ENCODE assay signal across 8 cellular contexts in genomic region chr15:76931397-76932089, GRCh38. TPM values are rescaled to one million over a fixed set of nuclear protein-coding genes. Genes with fewer than 3 reads are reported as not detected.
DNase-seq lines count a peak whose midpoint lies in the region; ATAC-seq and TF ChIP-seq lines count a peak whose summit lies in the region.

Gene RCN2 (plus strand): TSS chr15:76931749. CDS start chr15:76931842, 93 bp downstream.

- no peak for TF ChIP-seq CTCF in colonic mucosa (IDR thresholded peaks at IDR 0.05)

- no peaks in the 10 kb centered on the region for H3K36me3 ChIP-seq in colonic mucosa

- H3K27ac ChIP-seq in colonic mucosa, result peak within 1 kb of the TSS; percentile 73
- H3K27ac ChIP-seq in layer of hippocampus (ENCODE audit: low read depth, low read length), result peak within 1 kb of the TSS; percentile 90

- peaks cover 13% of the 10 kb centered on the region for H3K27me3 Mint-ChIP-seq in activated CD4-positive, alpha-beta T cell treated with anti-CD3 and anti-CD28 coated beads, Interleukin-2, amount 10 ng/mL, durations not matched to agents 24 days and 14 days

- H3K9ac ChIP-seq in colonic mucosa (ENCODE audit: low read depth in 2 of 2, low read length in 2 of 2), result peak within 1 kb of the TSS; percentile 84 to 93

- H3K4me3 ChIP-seq in colonic mucosa, result peak within 1 kb of the TSS; percentile 72

- ATAC-seq in GM19351 (IDR thresholded peaks at IDR 0.05; ENCODE audit: unreplicated experiment) (peak; percentile 98), HG03520 (IDR thresholded peaks at IDR 0.05; ENCODE audit: unreplicated experiment) (peak; percentile 98)

- H3K9me3 ChIP-seq in colonic mucosa, result no peaks in the 10 kb centered on the region

- H3K27me3 ChIP-seq in colonic mucosa, result no peaks in the 10 kb centered on the region
- no peaks in the 10 kb centered on the region for H3K27me3 ChIP-seq in layer of hippocampus (ENCODE audit: control insufficient read depth, insufficient read depth, low read length)

- peaks cover 28% of the 10 kb centered on the region for H3K4me1 Mint-ChIP-seq in activated CD4-positive, alpha-beta T cell treated with anti-CD3 and anti-CD28 coated beads, Interleukin-2, amount 10 ng/mL, durations not matched to agents 24 days and 14 days

- intact Hi-C loops in activated CD4-positive, alpha-beta T cell treated with anti-CD3 and anti-CD28 coated beads, Interleukin-2, amount 10 ng/mL, durations not matched to agents 24 days and 14 days (cut with micrococcal nuclease), result loop anchor here (1.0 to 5.0 kb wide), 2 partner anchors 26 to 66 kb away; partner anchors contain the start of genes PSTPIP1 and SCAPER
- intact Hi-C loops in colonic mucosa (cut with DNase I), result no loop called here

- DNase-seq in C1 segment of cervical spinal cord (lab: John Stamatoyannopoulos, UW) (peak; percentile 44 to 96 (median 88)), NCI-H526 treated with DMSO at 0.1 percent for 48 hours (lab: John Stamatoyannopoulos, UW) (peak; percentile 87), colonic mucosa (peak; percentile 95)
- peak; percentile 98 for DNase-seq in activated CD4-positive, alpha-beta T cell treated with anti-CD3 and anti-CD28 coated beads, Interleukin-2, amount 10 ng/mL, durations not matched to agents 24 days and 14 days
- peak; percentile 72 to 94 (median 82) for DNase-seq in stimulated activated CD4-positive, alpha-beta T cell treated with anti-CD3 and anti-CD28 coated beads, Interleukin-1b, Interleukin-23, amount 100 ng/mL, for 24 hours (ENCODE audit: low read depth in 4 of 4, low spot score in 1 of 4)

- H3K36me3 Mint-ChIP-seq in activated CD4-positive, alpha-beta T cell treated with anti-CD3 and anti-CD28 coated beads, Interleukin-2, amount 10 ng/mL, durations not matched to agents 24 days and 14 days (ENCODE audit: low read depth), result peaks cover 21% of the 10 kb centered on the region

- peak within 1 kb of the TSS; percentile 77 for H3K27ac Mint-ChIP-seq in activated CD4-positive, alpha-beta T cell treated with anti-CD3 and anti-CD28 coated beads, Interleukin-2, amount 10 ng/mL, durations not matched to agents 24 days and 14 days

- H3K4me3 Mint-ChIP-seq in activated CD4-positive, alpha-beta T cell treated with anti-CD3 and anti-CD28 coated beads, Interleukin-2, amount 10 ng/mL, durations not matched to agents 24 days and 14 days, result peak within 1 kb of the TSS; percentile 81

- H3K9me3 Mint-ChIP-seq in activated CD4-positive, alpha-beta T cell treated with anti-CD3 and anti-CD28 coated beads, Interleukin-2, amount 10 ng/mL, durations not matched to agents 24 days and 14 days, result no peaks in the 10 kb centered on the region

- no peaks in the 10 kb centered on the region for H3K4me1 ChIP-seq in colonic mucosa

RNA-seq across cellular contexts. Expression of gene RCN2, which starts in this region (rescaled TPM):
- total RNA-seq in activated CD4-positive, alpha-beta T cell treated with anti-CD3 and anti-CD28 coated beads, Interleukin-2, amount 10 ng/mL, durations not matched to agents 24 days and 14 days, result 35.1 and 40.5 TPM in 2 replicates
- total RNA-seq in colonic mucosa, result 10 to 100 TPM; 34.0 to 42.6 TPM

Comparison
In these comparisons a context has a peak if more than half of its experiments do, and no peak if none do; other contexts are left out.
1. Peak in every context shown above with its lines: DNase-seq, ATAC-seq, H3K4me3 ChIP-seq and H3K27ac ChIP-seq.